In genomic region chr5:38148021-38148625, GRCh38 we compare ENCODE assay signal across 1 cellular context.
TF ChIP-seq lines count a peak whose summit lies in the region.

No MANE protein-coding gene starts in this region.

TF ChIP-seq in GM23338, 12 proteins besides CTCF, POLR2A, EP300 and RAD21 (continued from another document):
- TF ChIP-seq CREB1 (CRISPR knock-in tag; IDR thresholded peaks at IDR 0.05; ENCODE audit: low read depth) (no peak), EZH2phosphoT487 (IDR thresholded peaks at IDR 0.05; ENCODE audit: unreplicated experiment) (no peak), ZNF114 (CRISPR knock-in tag; IDR thresholded peaks at IDR 0.05) (no peak)
